In genomic region chr10:101018600-101019439, GRCh38 we compare ENCODE assay signal across 1 cellular context.
A peak's percentile ranks its signal among the peaks of the same experiment; 100 is the strongest.
TF ChIP-seq lines count a peak whose summit lies in the region.

No MANE protein-coding gene starts in this region.

TF ChIP-seq in HepG2, 621 proteins besides CTCF, POLR2A, EP300 and RAD21 (continued from another document and continues in another):
- TF ChIP-seq ZNF704 (CRISPR knock-in tag; IDR thresholded peaks at IDR 0.05; ENCODE audit: borderline replicate concordance) (no peak), ELF4 (CRISPR knock-in tag; IDR thresholded peaks at IDR 0.05; ENCODE audit: borderline replicate concordance) (no peak), FOXP4 (CRISPR knock-in tag; IDR thresholded peaks at IDR 0.05) (no peak), ZNF740 (CRISPR knock-in tag; IDR thresholded peaks at IDR 0.05) (no peak), ZNF766 (CRISPR knock-in tag; IDR thresholded peaks at IDR 0.05; ENCODE audit: borderline replicate concordance) (no peak), THAP8 (CRISPR knock-in tag; IDR thresholded peaks at IDR 0.05; ENCODE audit: borderline replicate concordance) (no peak), ZBTB34 (CRISPR knock-in tag; IDR thresholded peaks at IDR 0.05) (0 out of 2 replicates have a peak, but pooled peaks have one; percentile 61), ZNF737 (CRISPR knock-in tag; IDR thresholded peaks at IDR 0.05; ENCODE audit: borderline replicate concordance) (0 out of 2 replicates have a peak, but pooled peaks have one; percentile 55), ZNF615 (CRISPR knock-in tag; IDR thresholded peaks at IDR 0.05; ENCODE audit: borderline replicate concordance) (no peak), SOX6 (IDR thresholded peaks at IDR 0.05) (no peak), SOX6 (CRISPR knock-in tag; IDR thresholded peaks at IDR 0.05) (peak; percentile 63), ZNF296 (CRISPR knock-in tag; conservative IDR thresholded peaks at IDR 0.05) (0 out of 2 replicates have a peak, but pooled peaks have one; percentile 62), ZNF484 (CRISPR knock-in tag; IDR thresholded peaks at IDR 0.05; ENCODE audit: borderline replicate concordance, low read depth) (no peak), TEF (CRISPR knock-in tag; IDR thresholded peaks at IDR 0.05) (no peak), MLX (CRISPR knock-in tag; IDR thresholded peaks at IDR 0.05) (peak; percentile 60; the same call in 1 of the 2 replicates), PLSCR1 (CRISPR knock-in tag; IDR thresholded peaks at IDR 0.05; ENCODE audit: borderline replicate concordance) (no peak), DZIP1 (CRISPR knock-in tag; IDR thresholded peaks at IDR 0.05) (no peak), ZNF263 (CRISPR knock-in tag; IDR thresholded peaks at IDR 0.05) (peak; percentile 56; the same call in 1 of the 2 replicates), ELF1 (CRISPR knock-in tag; IDR thresholded peaks at IDR 0.05) (0 out of 2 replicates have a peak, but pooled peaks have one; percentile 43), TMF1 (CRISPR knock-in tag; IDR thresholded peaks at IDR 0.05; ENCODE audit: low read depth) (no peak), ZFP62 (CRISPR knock-in tag; IDR thresholded peaks at IDR 0.05) (no peak), NFAT5 (CRISPR knock-in tag; IDR thresholded peaks at IDR 0.05) (no peak; the same call in 1 of the 2 replicates), GTF3A (CRISPR knock-in tag; conservative IDR thresholded peaks at IDR 0.05) (no peak), ASH2L (IDR thresholded peaks at IDR 0.05; ENCODE audit: insufficient read length, low read depth, low read length) (no peak), ZBTB7A (CRISPR knock-in tag; IDR thresholded peaks at IDR 0.05) (no peak), FOSL2 (CRISPR knock-in tag; IDR thresholded peaks at IDR 0.05) (peak; percentile 17; the same call in 1 of the 2 replicates), ZNF281 (CRISPR knock-in tag; IDR thresholded peaks at IDR 0.05; ENCODE audit: borderline replicate concordance) (no peak), TIGD3 (CRISPR knock-in tag; IDR thresholded peaks at IDR 0.05; ENCODE audit: borderline replicate concordance) (0 out of 2 replicates have a peak, but pooled peaks have one; percentile 45), KDM2A (CRISPR knock-in tag; IDR thresholded peaks at IDR 0.05; ENCODE audit: borderline replicate concordance, low read depth) (peak; percentile 92), MAF1 (CRISPR knock-in tag; IDR thresholded peaks at IDR 0.05; ENCODE audit: borderline replicate concordance) (no peak), MTA1 (CRISPR knock-in tag; IDR thresholded peaks at IDR 0.05; ENCODE audit: borderline replicate concordance) (no peak), KDM6A (CRISPR knock-in tag; IDR thresholded peaks at IDR 0.05; ENCODE audit: low read depth) (no peak), CEBPB (IDR thresholded peaks at IDR 0.05; ENCODE audit: borderline replicate concordance, low read depth, low read length) (no peak), ZNF326 (CRISPR knock-in tag; IDR thresholded peaks at IDR 0.05; ENCODE audit: borderline replicate concordance) (no peak), ZNF570 (CRISPR knock-in tag; IDR thresholded peaks at IDR 0.05; ENCODE audit: borderline replicate concordance) (no peak), SMC3 (IDR thresholded peaks at IDR 0.05; ENCODE audit: low read length) (no peak; the same call in 1 of the 2 replicates), ZNF546 (CRISPR knock-in tag; conservative IDR thresholded peaks at IDR 0.05) (0 out of 2 replicates have a peak, but pooled peaks have one; percentile 31), ISX (CRISPR knock-in tag; conservative IDR thresholded peaks at IDR 0.05) (no peak), NCOR1 (IDR thresholded peaks at IDR 0.05; ENCODE audit: borderline replicate concordance, low read length) (no peak)
